1 cellular context compared by ENCODE assay signal in genomic region chr5:149656576-149657182, GRCh38.
TF ChIP-seq lines count a peak whose summit lies in the region.

No MANE protein-coding gene starts in this region.

TF ChIP-seq in GM12878, 131 proteins besides CTCF, POLR2A, EP300 and RAD21 (continued from another document):
- TF ChIP-seq ZBTB40 (IDR thresholded peaks at IDR 0.05; ENCODE audit: borderline replicate concordance) (no peak), MTA3 (IDR thresholded peaks at IDR 0.05; ENCODE audit: borderline replicate concordance, low read length) (no peak), SKIL (IDR thresholded peaks at IDR 0.05; ENCODE audit: low read depth, poor library complexity, severe bottlenecking) (no peak), RUNX3 (IDR thresholded peaks at IDR 0.05; ENCODE audit: low read length) (no peak), RELA (IDR thresholded peaks at IDR 0.05; ENCODE audit: borderline replicate concordance, partially characterized antibody) (no peak), FOXK2 (IDR thresholded peaks at IDR 0.05) (no peak), CBX3 (IDR thresholded peaks at IDR 0.05; ENCODE audit: borderline replicate concordance, low read depth) (no peak), HDGF (IDR thresholded peaks at IDR 0.05) (no peak), HSF1 (IDR thresholded peaks at IDR 0.05; ENCODE audit: low read depth, low read length) (no peak), DPF2 (IDR thresholded peaks at IDR 0.05) (no peak)
TF ChIP-seq in GM12878: peak in this region for 8.
